Comparison of ENCODE assay signal across 24 cellular contexts in the genomic region with DNA sequence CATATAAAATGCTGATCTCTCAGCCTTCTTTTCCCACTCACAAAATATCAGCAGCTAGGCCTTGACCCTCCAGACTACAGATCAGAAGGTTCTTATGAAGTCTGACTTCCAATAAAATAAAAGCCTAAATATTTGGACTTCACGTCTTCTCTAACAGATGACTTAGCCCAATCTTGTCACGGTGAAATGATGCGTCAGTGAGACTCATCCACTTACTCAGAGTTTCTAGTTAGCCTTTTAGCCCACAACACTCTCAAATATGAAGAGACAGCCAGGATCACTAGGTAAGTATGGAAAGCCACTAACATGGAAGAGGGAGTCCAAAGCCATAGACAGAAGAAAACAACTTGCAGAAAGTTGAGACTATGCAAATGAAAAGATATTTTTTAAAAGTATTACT.
"Had no signal": no experiment of that assay in that cellular context is flagged by ENCODE, and none has a peak within 500 bp of the region (broad histone marks: within the 10 kb centered on the region; RNA-seq: fewer than 3 reads in every experiment).

No MANE protein-coding gene starts in this region.

- H3K36me3 ChIP-seq: pancreas, tibial artery had no signal

- H3K27me3 ChIP-seq: pancreas, tibial artery had no signal

- H3K36me3 Mint-ChIP-seq: activated naive CD4-positive, alpha-beta T cell treated with anti-CD3 and anti-CD28 coated beads, Interleukin-2, amount 10 ng/mL, durations not matched to agents 7 days and 5 days had no signal

- H3K9me3 Mint-ChIP-seq: activated CD4-positive, alpha-beta T cell treated with anti-CD3 and anti-CD28 coated beads, Interleukin-2, amount 10 ng/mL, durations not matched to agents 24 days and 14 days; activated naive CD4-positive, alpha-beta T cell treated with anti-CD3 and anti-CD28 coated beads, Interleukin-2, amount 10 ng/mL, durations not matched to agents 7 days and 5 days; nephron had no signal

- H3K27ac ChIP-seq: pancreas, psoas muscle, tibial artery, VCaP had no signal

- H3K27ac Mint-ChIP-seq: activated CD4-positive, alpha-beta memory T cell treated with anti-CD3 and anti-CD28 coated beads, Interleukin-2, amount 10 ng/mL, durations not matched to agents 7 days and 5 days; activated CD4-positive, alpha-beta T cell treated with anti-CD3 and anti-CD28 coated beads, Interleukin-2, amount 10 ng/mL, durations not matched to agents 24 days and 14 days; activated naive CD4-positive, alpha-beta T cell treated with anti-CD3 and anti-CD28 coated beads, Interleukin-2, amount 10 ng/mL, durations not matched to agents 7 days and 5 days; dendritic cell treated with granulocyte-macrophage colony-stimulating factor and Interleukin-4, amounts not matched to agents 40 ng/mL and 50 ng/mL, for 4 days; nephron; stimulated activated naive CD8-positive, alpha-beta T cell treated with anti-CD3 and anti-CD28 coated beads, Interleukin-15, Interleukin-2, amounts not matched to agents 100 ng/mL and 50 ng/mL, for 24 hours had no signal

- H3K4me3 Mint-ChIP-seq: activated CD4-positive, alpha-beta memory T cell treated with anti-CD3 and anti-CD28 coated beads, Interleukin-2, amount 10 ng/mL, durations not matched to agents 7 days and 5 days; activated CD4-positive, alpha-beta T cell treated with anti-CD3 and anti-CD28 coated beads, Interleukin-2, amount 10 ng/mL, durations not matched to agents 24 days and 14 days; activated naive CD4-positive, alpha-beta T cell treated with anti-CD3 and anti-CD28 coated beads, Interleukin-2, amount 10 ng/mL, durations not matched to agents 7 days and 5 days; dendritic cell treated with granulocyte-macrophage colony-stimulating factor and Interleukin-4, amounts not matched to agents 40 ng/mL and 50 ng/mL, for 4 days; nephron; stimulated activated naive CD8-positive, alpha-beta T cell treated with anti-CD3 and anti-CD28 coated beads, Interleukin-15, Interleukin-2, amounts not matched to agents 100 ng/mL and 50 ng/mL, for 24 hours had no signal

- H3K4me1 ChIP-seq: pancreas, psoas muscle, tibial artery had no signal

- DNase-seq: activated CD4-positive, alpha-beta memory T cell treated with anti-CD3 and anti-CD28 coated beads, Interleukin-2, amount 10 ng/mL, durations not matched to agents 7 days and 5 days; activated CD4-positive, alpha-beta T cell treated with anti-CD3 and anti-CD28 coated beads, Interleukin-2, amount 10 ng/mL, durations not matched to agents 24 days and 14 days; activated effector memory CD4-positive, alpha-beta T cell treated with anti-CD3 and anti-CD28 coated beads, Interleukin-2, amount 50 U/mL, for 16 hours; activated naive CD4-positive, alpha-beta T cell treated with anti-CD3 and anti-CD28 coated beads, Interleukin-2, amount 10 ng/mL, durations not matched to agents 7 days and 5 days; activated T-cell treated with anti-CD3 and anti-CD28 coated beads for 4 hours; amygdala; caudate nucleus; effector CD4-positive, alpha-beta T cell; foreskin melanocyte; hypothalamus; left cardiac atrium; mesenchymal stem cell; pancreas; psoas muscle; right cardiac atrium; stimulated activated CD4-positive, alpha-beta T cell treated with anti-CD3 and anti-CD28 coated beads, Interleukin-4, amount 100 ng/mL, for 4 hours; T-helper 2 cell; tibial artery had no signal

- FAIRE-seq: endometrium, pancreas had no signal

- H3K9me3 ChIP-seq: pancreas, psoas muscle, tibial artery had no signal

- H3K27me3 Mint-ChIP-seq: activated CD4-positive, alpha-beta memory T cell treated with anti-CD3 and anti-CD28 coated beads, Interleukin-2, amount 10 ng/mL, durations not matched to agents 7 days and 5 days; activated CD4-positive, alpha-beta T cell treated with anti-CD3 and anti-CD28 coated beads, Interleukin-2, amount 10 ng/mL, durations not matched to agents 24 days and 14 days; activated naive CD4-positive, alpha-beta T cell treated with anti-CD3 and anti-CD28 coated beads, Interleukin-2, amount 10 ng/mL, durations not matched to agents 7 days and 5 days; dendritic cell treated with granulocyte-macrophage colony-stimulating factor and Interleukin-4, amounts not matched to agents 40 ng/mL and 50 ng/mL, for 4 days; stimulated activated naive CD8-positive, alpha-beta T cell treated with anti-CD3 and anti-CD28 coated beads, Interleukin-15, Interleukin-2, amounts not matched to agents 100 ng/mL and 50 ng/mL, for 24 hours had no signal

- H3K4me1 Mint-ChIP-seq: activated CD4-positive, alpha-beta memory T cell treated with anti-CD3 and anti-CD28 coated beads, Interleukin-2, amount 10 ng/mL, durations not matched to agents 7 days and 5 days; activated CD4-positive, alpha-beta T cell treated with anti-CD3 and anti-CD28 coated beads, Interleukin-2, amount 10 ng/mL, durations not matched to agents 24 days and 14 days; activated naive CD4-positive, alpha-beta T cell treated with anti-CD3 and anti-CD28 coated beads, Interleukin-2, amount 10 ng/mL, durations not matched to agents 7 days and 5 days had no signal

- H3K4me3 ChIP-seq: pancreas, psoas muscle, tibial artery had no signal

- ATAC-seq: activated CD4-positive, CD25-positive, alpha-beta regulatory T cell treated with anti-CD3 and anti-CD28 coated beads, Interleukin-2, amount 50 U/mL, for 24 hours; left cardiac atrium; pancreas; psoas muscle; right cardiac atrium had no signal
